Comparison of ENCODE assay signal across 8 cellular contexts in genomic region chr2:181058378-181059269, GRCh38.
DNase-seq lines count a peak whose midpoint lies in the region; ATAC-seq, FAIRE-seq and TF ChIP-seq lines count a peak whose summit lies in the region.

No MANE protein-coding gene starts in this region.

- no peak overlapping the region for H2BK15ac ChIP-seq in mesenchymal stem cell (ENCODE audit: low read depth, poor library complexity, severe bottlenecking)

- H3K23ac ChIP-seq in mesenchymal stem cell (ENCODE audit: low read length in 2 of 2): no peak overlapping the region

- H2BK12ac ChIP-seq in mesenchymal stem cell (ENCODE audit: low read length in 2 of 2): no peak overlapping the region

- peak; percentile 69 for ATAC-seq in activated CD4-positive, alpha-beta T cell treated with anti-CD3 and anti-CD28 coated beads for 36 hours

- no peak overlapping the region for H2BK5ac ChIP-seq in mesenchymal stem cell (ENCODE audit: low read depth, low read length, poor library complexity, severe bottlenecking)

- CTCF ChIA-PET in activated CD4-positive, alpha-beta T cell treated with anti-CD3 and anti-CD28 coated beads for 36 hours (lab: Charles Lee): interaction anchor here (0.6 to 4.2 kb wide), 17 partner anchors 8 to 934 kb away, joined by 3 to 37 read pairs (median 3); partner anchors contain the start of gene UBE2E3

- TF ChIP-seq POLR2A in H54 (IDR thresholded peaks at IDR 0.05; ENCODE audit: low read depth, low read length): no peak
- no peak for TF ChIP-seq POLR2A in suprapubic skin (IDR thresholded peaks at IDR 0.05)

- H3K9me3 Mint-ChIP-seq in activated CD4-positive, alpha-beta T cell treated with anti-CD3 and anti-CD28 coated beads for 36 hours (ENCODE audit: low read depth): no peaks in the 10 kb centered on the region

- no peaks in the 10 kb centered on the region for H3K27me3 ChIP-seq in suprapubic skin
- H3K27me3 ChIP-seq in mesenchymal stem cell (ENCODE audit: control insufficient read depth in 1 of 2, insufficient read depth in 1 of 2, low read length in 2 of 2): no peaks in the 10 kb centered on the region

- H3K4me1 ChIP-seq in suprapubic skin: no peaks in the 10 kb centered on the region
- no peaks in the 10 kb centered on the region for H3K4me1 ChIP-seq in mesenchymal stem cell (ENCODE audit: control insufficient read depth, insufficient read depth, low read depth, low read length)

- no peak overlapping the region for H3K18ac ChIP-seq in mesenchymal stem cell (ENCODE audit: low read depth in 1 of 2, low read length in 2 of 2)

- no peak overlapping the region for H3K4me3 ChIP-seq in suprapubic skin
- H3K4me3 ChIP-seq in mesenchymal stem cell (ENCODE audit: insufficient read depth in 1 of 2, low read depth in 1 of 2, low read length in 2 of 2): no peak overlapping the region

- peaks cover 5% of the 10 kb centered on the region for H3K36me3 Mint-ChIP-seq in activated CD4-positive, alpha-beta T cell treated with anti-CD3 and anti-CD28 coated beads for 36 hours (ENCODE audit: low read depth)

- FAIRE-seq in H54 (lab: Jason Lieb, UNC): peak; percentile 90
- FAIRE-seq in islet of Langerhans (lab: Jason Lieb, UNC): peak; percentile 27

- H3K27me3 Mint-ChIP-seq in activated CD4-positive, alpha-beta T cell treated with anti-CD3 and anti-CD28 coated beads for 36 hours: no peaks in the 10 kb centered on the region

- H3K27ac Mint-ChIP-seq in activated CD4-positive, alpha-beta T cell treated with anti-CD3 and anti-CD28 coated beads for 36 hours: no peak overlapping the region

- 76% methylated on average over 7 of the region's 7 CpGs for WGBS in suprapubic skin
- 50% methylated on average over 2 of the region's 7 CpGs for WGBS in mesenchymal stem cell

- H4K91ac ChIP-seq in mesenchymal stem cell (ENCODE audit: low read length): no peak overlapping the region

- no peak overlapping the region for H4K8ac ChIP-seq in mesenchymal stem cell (ENCODE audit: low read length)

- H2AFZ ChIP-seq in mesenchymal stem cell (ENCODE audit: low read depth, low read length): no peak overlapping the region

- no peaks in the 10 kb centered on the region for H3K36me3 ChIP-seq in suprapubic skin
- H3K36me3 ChIP-seq in mesenchymal stem cell (ENCODE audit: control insufficient read depth in 1 of 2, insufficient read depth in 2 of 2, low read depth in 1 of 2, low read length in 2 of 2): peaks cover 0 to 46% of the 10 kb centered on the region in 2 experiments

- H2AK5ac ChIP-seq in mesenchymal stem cell (ENCODE audit: low read length, severe bottlenecking): no peak overlapping the region

- H3K4me3 Mint-ChIP-seq in activated CD4-positive, alpha-beta T cell treated with anti-CD3 and anti-CD28 coated beads for 36 hours: no peak overlapping the region

- peak; percentile 22 to 29 for TF ChIP-seq CTCF in suprapubic skin (IDR thresholded peaks at IDR 0.05)

- no peak for TF ChIP-seq EP300 in suprapubic skin (IDR thresholded peaks at IDR 0.05)

- H3K9ac ChIP-seq in mesenchymal stem cell (ENCODE audit: low read length): no peak overlapping the region

- POLR2A ChIA-PET in activated CD4-positive, alpha-beta T cell treated with anti-CD3 and anti-CD28 coated beads for 36 hours (lab: Charles Lee): interaction anchor here (0.6 kb wide), 1 partner anchor 583 kb away, joined by 4 read pairs; no protein-coding TSS in a partner anchor

- peaks cover 3% of the 10 kb centered on the region for H3K79me1 ChIP-seq in mesenchymal stem cell (replicated peaks; ENCODE audit: low read length, poor library complexity, severe bottlenecking)

- H3K4ac ChIP-seq in mesenchymal stem cell (ENCODE audit: low read depth in 1 of 2, low read length in 2 of 2): no peak overlapping the region

- no peak overlapping the region for H3K14ac ChIP-seq in mesenchymal stem cell (ENCODE audit: low read length in 2 of 2)

- H3K9me3 ChIP-seq in suprapubic skin (no peaks in the 10 kb centered on the region), mesenchymal stem cell (ENCODE audit: control insufficient read depth, low read length) (no peaks in the 10 kb centered on the region)

- no peak overlapping the region for H3K27ac ChIP-seq in suprapubic skin
- no peak overlapping the region for H3K27ac ChIP-seq in mesenchymal stem cell (ENCODE audit: low read length, poor library complexity, severe bottlenecking)

- H2BK120ac ChIP-seq in mesenchymal stem cell (ENCODE audit: low read depth, low read length): no peak overlapping the region

- DNase-seq in activated CD4-positive, alpha-beta T cell treated with anti-CD3 and anti-CD28 coated beads for 36 hours: peak; percentile 50
- no peak for DNase-seq in activated CD4-positive, alpha-beta T cell treated with anti-CD3 and anti-CD28 coated beads for 1 hour
- DNase-seq in H54 (ENCODE audit: insufficient read length, low spot score): no peak
- peak; percentile 34 for DNase-seq in NCI-H1694 (lab: John Stamatoyannopoulos, UW)
- DNase-seq in activated CD8-positive, alpha-beta memory T cell treated with anti-CD3 and anti-CD28 coated beads, Interleukin-2, amount 50 U/mL, for 1 hour (ENCODE audit: extremely low read depth): peak; percentile 2
- no peak for DNase-seq in suprapubic skin (ENCODE audit: low spot score in 2 of 2)
- DNase-seq in mesenchymal stem cell: no peak

- peaks cover 6% of the 10 kb centered on the region for H3K4me1 Mint-ChIP-seq in activated CD4-positive, alpha-beta T cell treated with anti-CD3 and anti-CD28 coated beads for 36 hours

- intact Hi-C loops in activated CD4-positive, alpha-beta T cell treated with anti-CD3 and anti-CD28 coated beads for 36 hours (cut with DNase I, micrococcal nuclease): loop anchor here (1.0 to 10.0 kb wide), 6 partner anchors 76 to 934 kb away; partner anchors contain the start of gene UBE2E3 (in 1 of the 2)

- no peak overlapping the region for H3K4me2 ChIP-seq in mesenchymal stem cell (ENCODE audit: low read length, poor library complexity, severe bottlenecking)

Comparison
In these comparisons a context has a peak if more than half of its experiments do, and no peak if none do; other contexts are left out.
1. DNase-seq: peak in activated CD4-positive, alpha-beta T cell treated with anti-CD3 and anti-CD28 coated beads for 36 hours (single experiment), NCI-H1694 (single experiment) and activated CD8-positive, alpha-beta memory T cell treated with anti-CD3 and anti-CD28 coated beads, Interleukin-2, amount 50 U/mL, for 1 hour (single experiment); none in activated CD4-positive, alpha-beta T cell treated with anti-CD3 and anti-CD28 coated beads for 1 hour (single experiment), H54 (single experiment), suprapubic skin (0 of 2) and mesenchymal stem cell (single experiment).